18 cellular contexts compared by ENCODE assay signal in genomic region chr10:9244880-9245279, GRCh38.
A peak's percentile ranks its signal among the peaks of the same experiment; 100 is the strongest.
DNase-seq lines count a peak whose midpoint lies in the region; ATAC-seq and TF ChIP-seq lines count a peak whose summit lies in the region.
"Had no signal": no experiment of that assay in that cellular context is flagged by ENCODE, and none has a peak within 500 bp of the region (broad histone marks: within the 10 kb centered on the region; RNA-seq: fewer than 3 reads in every experiment).

No MANE protein-coding gene starts in this region.

- TF ChIP-seq CTCF in BE2C (IDR thresholded peaks at IDR 0.05; ENCODE audit: low read depth, low read length) (no peak), brain (conservative IDR thresholded peaks at IDR 0.05) (no peak), neural progenitor cell (IDR thresholded peaks at IDR 0.05) (no peak)

- no peaks in the 10 kb centered on the region for H3K79me2 ChIP-seq in neural progenitor cell (ENCODE audit: low read depth)

- H3K27ac Mint-ChIP-seq in brain (peak overlapping the region in 3 of 5 experiments; percentile 60 to 89 (median 86)), neural progenitor cell (no peak overlapping the region)
- H3K27ac Mint-ChIP-seq: CD4-positive, CD25-positive, alpha-beta regulatory T cell had no signal

- H3F3A ChIP-seq in neural progenitor cell (ENCODE audit: low read depth): no peaks in the 10 kb centered on the region

- H3K27me3 Mint-ChIP-seq in brain: no peaks in the 10 kb centered on the region
- no peaks in the 10 kb centered on the region for H3K27me3 Mint-ChIP-seq in neural progenitor cell (ENCODE audit: insufficient read depth, low read depth)

- no peak overlapping the region for H3K4me2 ChIP-seq in neural progenitor cell
- H3K4me2 ChIP-seq: BLaER1 had no signal

- H3K36me3 Mint-ChIP-seq in brain (no peaks in the 10 kb centered on the region), neural progenitor cell (no peaks in the 10 kb centered on the region)
- H3K36me3 Mint-ChIP-seq: CD4-positive, CD25-positive, alpha-beta regulatory T cell had no signal

- H4K20me1 ChIP-seq in neural progenitor cell (ENCODE audit: low read depth): no peaks in the 10 kb centered on the region
- H4K20me1 ChIP-seq: BLaER1 had no signal

- H3K36me3 ChIP-seq in BE2C (no peaks in the 10 kb centered on the region), neural progenitor cell (no peaks in the 10 kb centered on the region)
- H3K36me3 ChIP-seq: BLaER1, MG63 had no signal

- H3K27me3 ChIP-seq in BE2C (no peaks in the 10 kb centered on the region), neural progenitor cell (no peaks in the 10 kb centered on the region)
- H3K27me3 ChIP-seq: BLaER1, MG63 had no signal

- H3K4me3 Mint-ChIP-seq in brain (no peak overlapping the region), neural progenitor cell (no peak overlapping the region)
- H3K4me3 Mint-ChIP-seq: CD4-positive, CD25-positive, alpha-beta regulatory T cell had no signal

- H3K4me1 ChIP-seq in BE2C (peaks cover 10% of the 10 kb centered on the region), neural progenitor cell (peaks cover 8% of the 10 kb centered on the region)
- H3K4me1 ChIP-seq: BLaER1 had no signal

- peaks cover 20% of the 10 kb centered on the region for H3K4me1 Mint-ChIP-seq in brain
- peaks cover 13% of the 10 kb centered on the region for H3K4me1 Mint-ChIP-seq in neural progenitor cell
- H3K4me1 Mint-ChIP-seq: CD4-positive, CD25-positive, alpha-beta regulatory T cell had no signal

- ATAC-seq in HG03196 (IDR thresholded peaks at IDR 0.05; ENCODE audit: unreplicated experiment): no peak
- ATAC-seq: PC-3 had no signal

- H3K4me3 ChIP-seq in BE2C (ENCODE audit: low read depth, low read length): no peak overlapping the region
- no peak overlapping the region for H3K4me3 ChIP-seq in neural progenitor cell
- H3K4me3 ChIP-seq: BLaER1, MG63 had no signal

- H3K27ac ChIP-seq in neural progenitor cell: no peak overlapping the region
- H3K27ac ChIP-seq: BLaER1 had no signal

- H3K9me3 ChIP-seq in BE2C: no peaks in the 10 kb centered on the region
- H3K9me3 ChIP-seq in neural progenitor cell (ENCODE audit: low read depth): no peaks in the 10 kb centered on the region
- H3K9me3 ChIP-seq: BLaER1 had no signal

- no peak overlapping the region for H3K9ac ChIP-seq in neural progenitor cell
- H3K9ac ChIP-seq: BLaER1 had no signal

- no peak overlapping the region for H2AFZ ChIP-seq in neural progenitor cell (replicated peaks)

- DNase-seq in BE2C: peak; percentile 40
- peak; percentile 96 for DNase-seq in NCI-H82 (lab: John Stamatoyannopoulos, UW)
- peak; percentile 43 for DNase-seq in neural progenitor cell (ENCODE audit: low spot score)
- DNase-seq in hepatic stellate cell (ENCODE audit: low spot score): no peak
- DNase-seq in SW 1271 (lab: John Stamatoyannopoulos, UW): no peak
- no peak for DNase-seq in activated CD4-positive, alpha-beta T cell treated with anti-CD3 and anti-CD28 coated beads, Interleukin-2, amount 50 U/mL, for 4 hours
- DNase-seq: 8988T; CD4-positive, CD25-positive, alpha-beta regulatory T cell; KBM-7; MG63; NCI-H1105 treated with DMSO at 0.1 percent for 48 hours; NCI-H1930; NCI-H2107; NK-92 treated with Interleukin-12 subunit alpha and Interleukin-12 subunit beta, amount 100 ng/mL, for 24 hours; PC-3 had no signal

- H3K9me3 Mint-ChIP-seq in brain (peaks cover 0 to 20% (median 11%) of the 10 kb centered on the region in 5 experiments), neural progenitor cell (no peaks in the 10 kb centered on the region)

Comparison
In these comparisons a context has a peak if more than half of its experiments do, and no peak if none do; other contexts are left out.
1. DNase-seq: peak in BE2C (single experiment), NCI-H82 (single experiment) and neural progenitor cell (single experiment); none in hepatic stellate cell (single experiment), SW 1271 (0 of 2) and activated CD4-positive, alpha-beta T cell treated with anti-CD3 and anti-CD28 coated beads, Interleukin-2, amount 50 U/mL, for 4 hours (0 of 2).